In genomic region chr18:42813570-42813969, GRCh38 we compare ENCODE assay signal across 24 cellular contexts.
"Had no signal": no experiment of that assay in that cellular context is flagged by ENCODE, and none has a peak within 500 bp of the region (broad histone marks: within the 10 kb centered on the region; RNA-seq: fewer than 3 reads in every experiment).

No MANE protein-coding gene starts in this region.

- H3K9me3 ChIP-seq: colonic mucosa, gastroesophageal sphincter, heart right ventricle, mucosa of descending colon, prostate gland, right atrium auricular region, testis, tibial artery had no signal

- DNase-seq: colonic mucosa; effector CD8-positive, alpha-beta T cell; endodermal cell; foreskin keratinocyte; heart right ventricle; hypothalamus; immature natural killer cell; mucosa of descending colon; naive B cell; stimulated activated CD4-positive, alpha-beta T cell treated with anti-CD3 and anti-CD28 coated beads, Interleukin-2, amount 100 ng/mL, for 24 hours; stimulated activated CD4-positive, alpha-beta T cell treated with anti-CD3 and anti-CD28 coated beads, Interleukin-4, amount 100 ng/mL, for 24 hours; stimulated activated naive CD8-positive, alpha-beta T cell treated with anti-CD3 and anti-CD28 coated beads, Interleukin-15, Interleukin-2, amounts not matched to agents 100 U/mL and 50 U/mL, for 24 hours; substantia nigra; testis; tibial artery had no signal

- H3K4me3 ChIP-seq: colonic mucosa, gastroesophageal sphincter, heart right ventricle, mucosa of descending colon, prostate gland, right atrium auricular region, testis, tibial artery had no signal

- ATAC-seq: esophagus mucosa; foreskin keratinocyte; gastroesophageal sphincter; mucosa of descending colon; natural killer cell treated with Interleukin-12 subunit alpha and Interleukin-12 subunit beta and Interleukin-15 and Interleukin-18, amount 100 ng/mL, for 72 hours; sciatic nerve; stimulated activated memory B cell treated with anti-CD40 and anti-IgM and Interleukin-4, amounts not matched to agents 10 μg/mL and 1 μg/mL and 100 μg/mL, for 72 hours; stimulated activated naive CD8-positive, alpha-beta T cell treated with anti-CD3 and anti-CD28 coated beads, Interleukin-15, Interleukin-2, amounts not matched to agents 100 U/mL and 50 U/mL, for 24 hours had no signal

- H3K36me3 ChIP-seq: colonic mucosa, gastroesophageal sphincter, heart right ventricle, prostate gland, right atrium auricular region, tibial artery had no signal

- H3K9ac ChIP-seq: parathyroid adenoma had no signal

- H3K79me2 ChIP-seq: parathyroid adenoma had no signal

- H2AFZ ChIP-seq: parathyroid adenoma had no signal

- H3K4me1 ChIP-seq: colonic mucosa, foreskin keratinocyte, gastroesophageal sphincter, heart right ventricle, parathyroid adenoma, prostate gland, right atrium auricular region, testis, tibial artery had no signal

- H3K27ac ChIP-seq: colonic mucosa, epithelial cell of prostate, foreskin keratinocyte, gastroesophageal sphincter, heart right ventricle, parathyroid adenoma, prostate gland, right atrium auricular region, testis, tibial artery had no signal

- H3K27me3 ChIP-seq: colonic mucosa, foreskin keratinocyte, gastroesophageal sphincter, heart right ventricle, right atrium auricular region, testis, tibial artery had no signal
